ENCODE assay signal across 1 cellular context in genomic region chr12:49060237-49061156, GRCh38.
TF ChIP-seq lines count a peak whose summit lies in the region.

TSS of gene KMT2D (minus strand) at chr12:49060794. CDS start at chr12:49055324, 5,470 bp downstream.

TF ChIP-seq in HepG2, 621 proteins besides CTCF, POLR2A, EP300 and RAD21 (continued from another document and continues in another):
- TF ChIP-seq, protein P1, sequence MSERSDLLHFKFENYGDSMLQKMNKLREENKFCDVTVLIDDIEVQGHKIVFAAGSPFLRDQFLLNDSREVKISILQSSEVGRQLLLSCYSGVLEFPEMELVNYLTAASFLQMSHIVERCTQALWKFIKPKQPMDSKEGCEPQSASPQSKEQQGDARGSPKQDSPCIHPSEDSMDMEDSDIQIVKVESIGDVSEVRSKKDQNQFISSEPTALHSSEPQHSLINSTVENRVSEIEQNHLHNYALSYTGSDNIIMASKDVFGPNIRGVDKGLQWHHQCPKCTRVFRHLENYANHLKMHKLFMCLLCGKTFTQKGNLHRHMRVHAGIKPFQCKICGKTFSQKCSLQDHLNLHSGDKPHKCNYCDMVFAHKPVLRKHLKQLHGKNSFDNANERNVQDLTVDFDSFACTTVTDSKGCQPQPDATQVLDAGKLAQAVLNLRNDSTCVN (CRISPR knock-in tag; IDR thresholded peaks at IDR 0.05; ENCODE audit: borderline replicate concordance), result peak; percentile 84; the same call in 1 of the 2 replicates
- peak; percentile 57; the same call in 1 of the 2 replicates for TF ChIP-seq KLF11 (CRISPR knock-in tag; IDR thresholded peaks at IDR 0.05)
- peak; percentile 98 for TF ChIP-seq YEATS4 (CRISPR knock-in tag; IDR thresholded peaks at IDR 0.05; ENCODE audit: borderline replicate concordance)
- TF ChIP-seq, protein P2, sequence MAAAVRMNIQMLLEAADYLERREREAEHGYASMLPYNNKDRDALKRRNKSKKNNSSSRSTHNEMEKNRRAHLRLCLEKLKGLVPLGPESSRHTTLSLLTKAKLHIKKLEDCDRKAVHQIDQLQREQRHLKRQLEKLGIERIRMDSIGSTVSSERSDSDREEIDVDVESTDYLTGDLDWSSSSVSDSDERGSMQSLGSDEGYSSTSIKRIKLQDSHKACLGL (CRISPR knock-in tag; IDR thresholded peaks at IDR 0.05), result peak; percentile 96
- peak; percentile 84; the same call in 1 of the 2 replicates for TF ChIP-seq ZZZ3 (CRISPR knock-in tag; IDR thresholded peaks at IDR 0.05; ENCODE audit: borderline replicate concordance)
- TF ChIP-seq POLR2G (IDR thresholded peaks at IDR 0.05; ENCODE audit: low read depth, low read length), result peak; percentile 80
- no peak for TF ChIP-seq SCMH1 (CRISPR knock-in tag; IDR thresholded peaks at IDR 0.05; ENCODE audit: borderline replicate concordance)
- TF ChIP-seq HOXA5 (CRISPR knock-in tag; IDR thresholded peaks at IDR 0.05), result peak; percentile 92
- TF ChIP-seq, protein P3, sequence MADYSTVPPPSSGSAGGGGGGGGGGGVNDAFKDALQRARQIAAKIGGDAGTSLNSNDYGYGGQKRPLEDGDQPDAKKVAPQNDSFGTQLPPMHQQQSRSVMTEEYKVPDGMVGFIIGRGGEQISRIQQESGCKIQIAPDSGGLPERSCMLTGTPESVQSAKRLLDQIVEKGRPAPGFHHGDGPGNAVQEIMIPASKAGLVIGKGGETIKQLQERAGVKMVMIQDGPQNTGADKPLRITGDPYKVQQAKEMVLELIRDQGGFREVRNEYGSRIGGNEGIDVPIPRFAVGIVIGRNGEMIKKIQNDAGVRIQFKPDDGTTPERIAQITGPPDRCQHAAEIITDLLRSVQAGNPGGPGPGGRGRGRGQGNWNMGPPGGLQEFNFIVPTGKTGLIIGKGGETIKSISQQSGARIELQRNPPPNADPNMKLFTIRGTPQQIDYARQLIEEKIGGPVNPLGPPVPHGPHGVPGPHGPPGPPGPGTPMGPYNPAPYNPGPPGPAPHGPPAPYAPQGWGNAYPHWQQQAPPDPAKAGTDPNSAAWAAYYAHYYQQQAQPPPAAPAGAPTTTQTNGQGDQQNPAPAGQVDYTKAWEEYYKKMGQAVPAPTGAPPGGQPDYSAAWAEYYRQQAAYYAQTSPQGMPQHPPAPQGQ (CRISPR knock-in tag; IDR thresholded peaks at IDR 0.05; ENCODE audit: borderline replicate concordance), result no peak
- TF ChIP-seq ZNF878 (CRISPR knock-in tag; IDR thresholded peaks at IDR 0.05), result 0 out of 2 replicates have a peak, but pooled peaks have one; percentile 79
- 0 out of 2 replicates have a peak, but pooled peaks have one; percentile 24 for TF ChIP-seq TOE1 (CRISPR knock-in tag; IDR thresholded peaks at IDR 0.05)
- TF ChIP-seq ARNT2 (CRISPR knock-in tag; IDR thresholded peaks at IDR 0.05; ENCODE audit: low read depth), result peak; percentile 87
- no peak for TF ChIP-seq FOXA1 (IDR thresholded peaks at IDR 0.05)
- TF ChIP-seq FOXA1 (CRISPR knock-in tag; IDR thresholded peaks at IDR 0.05), result peak; percentile 53; the same call in 1 of the 2 replicates
- TF ChIP-seq GPN1 (CRISPR knock-in tag; IDR thresholded peaks at IDR 0.05; ENCODE audit: borderline replicate concordance), result no peak
- peak; percentile 96 for TF ChIP-seq KMT2B (CRISPR knock-in tag; IDR thresholded peaks at IDR 0.05)
- TF ChIP-seq, protein P4, sequence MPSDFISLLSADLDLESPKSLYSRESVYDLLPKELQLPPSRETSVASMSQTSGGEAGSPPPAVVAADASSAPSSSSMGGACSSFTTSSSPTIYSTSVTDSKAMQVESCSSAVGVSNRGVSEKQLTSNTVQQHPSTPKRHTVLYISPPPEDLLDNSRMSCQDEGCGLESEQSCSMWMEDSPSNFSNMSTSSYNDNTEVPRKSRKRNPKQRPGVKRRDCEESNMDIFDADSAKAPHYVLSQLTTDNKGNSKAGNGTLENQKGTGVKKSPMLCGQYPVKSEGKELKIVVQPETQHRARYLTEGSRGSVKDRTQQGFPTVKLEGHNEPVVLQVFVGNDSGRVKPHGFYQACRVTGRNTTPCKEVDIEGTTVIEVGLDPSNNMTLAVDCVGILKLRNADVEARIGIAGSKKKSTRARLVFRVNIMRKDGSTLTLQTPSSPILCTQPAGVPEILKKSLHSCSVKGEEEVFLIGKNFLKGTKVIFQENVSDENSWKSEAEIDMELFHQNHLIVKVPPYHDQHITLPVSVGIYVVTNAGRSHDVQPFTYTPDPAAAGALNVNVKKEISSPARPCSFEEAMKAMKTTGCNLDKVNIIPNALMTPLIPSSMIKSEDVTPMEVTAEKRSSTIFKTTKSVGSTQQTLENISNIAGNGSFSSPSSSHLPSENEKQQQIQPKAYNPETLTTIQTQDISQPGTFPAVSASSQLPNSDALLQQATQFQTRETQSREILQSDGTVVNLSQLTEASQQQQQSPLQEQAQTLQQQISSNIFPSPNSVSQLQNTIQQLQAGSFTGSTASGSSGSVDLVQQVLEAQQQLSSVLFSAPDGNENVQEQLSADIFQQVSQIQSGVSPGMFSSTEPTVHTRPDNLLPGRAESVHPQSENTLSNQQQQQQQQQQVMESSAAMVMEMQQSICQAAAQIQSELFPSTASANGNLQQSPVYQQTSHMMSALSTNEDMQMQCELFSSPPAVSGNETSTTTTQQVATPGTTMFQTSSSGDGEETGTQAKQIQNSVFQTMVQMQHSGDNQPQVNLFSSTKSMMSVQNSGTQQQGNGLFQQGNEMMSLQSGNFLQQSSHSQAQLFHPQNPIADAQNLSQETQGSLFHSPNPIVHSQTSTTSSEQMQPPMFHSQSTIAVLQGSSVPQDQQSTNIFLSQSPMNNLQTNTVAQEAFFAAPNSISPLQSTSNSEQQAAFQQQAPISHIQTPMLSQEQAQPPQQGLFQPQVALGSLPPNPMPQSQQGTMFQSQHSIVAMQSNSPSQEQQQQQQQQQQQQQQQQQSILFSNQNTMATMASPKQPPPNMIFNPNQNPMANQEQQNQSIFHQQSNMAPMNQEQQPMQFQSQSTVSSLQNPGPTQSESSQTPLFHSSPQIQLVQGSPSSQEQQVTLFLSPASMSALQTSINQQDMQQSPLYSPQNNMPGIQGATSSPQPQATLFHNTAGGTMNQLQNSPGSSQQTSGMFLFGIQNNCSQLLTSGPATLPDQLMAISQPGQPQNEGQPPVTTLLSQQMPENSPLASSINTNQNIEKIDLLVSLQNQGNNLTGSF (CRISPR knock-in tag; IDR thresholded peaks at IDR 0.05), result no peak; the same call in 1 of the 2 replicates
- TF ChIP-seq ZNF652 (CRISPR knock-in tag; IDR thresholded peaks at IDR 0.05; ENCODE audit: borderline replicate concordance, low read depth), result peak; percentile 100
- TF ChIP-seq ZNF550 (CRISPR knock-in tag; IDR thresholded peaks at IDR 0.05; ENCODE audit: borderline replicate concordance), result no peak
- TF ChIP-seq AFF4 (CRISPR knock-in tag; IDR thresholded peaks at IDR 0.05), result no peak; the same call in 1 of the 2 replicates
- TF ChIP-seq GTF3A (CRISPR knock-in tag; conservative IDR thresholded peaks at IDR 0.05), result 0 out of 2 replicates have a peak, but pooled peaks have one; percentile 57
- peak; percentile 98 to 99 for TF ChIP-seq HMGXB4 (CRISPR knock-in tag; IDR thresholded peaks at IDR 0.05; ENCODE audit: borderline replicate concordance in 1 of 2, low read depth in 1 of 2)
- peak; percentile 42; the same call in 1 of the 2 replicates for TF ChIP-seq SKIL (CRISPR knock-in tag; IDR thresholded peaks at IDR 0.05; ENCODE audit: borderline replicate concordance)
- no peak for TF ChIP-seq SRSF4 (IDR thresholded peaks at IDR 0.05; ENCODE audit: low read depth, low read length, poor library complexity, severe bottlenecking)
- TF ChIP-seq ZNF142 (CRISPR knock-in tag; IDR thresholded peaks at IDR 0.05), result no peak; the same call in 1 of the 2 replicates
- TF ChIP-seq ZNF558 (CRISPR knock-in tag; IDR thresholded peaks at IDR 0.05; ENCODE audit: borderline replicate concordance), result peak; percentile 59; the same call in 1 of the 2 replicates
- no peak for TF ChIP-seq ZNF557 (CRISPR knock-in tag; IDR thresholded peaks at IDR 0.05)
- peak; percentile 79 for TF ChIP-seq CBX5 (CRISPR knock-in tag; IDR thresholded peaks at IDR 0.05; ENCODE audit: borderline replicate concordance)
